Comparison of ENCODE assay signal across 14 cellular contexts in genomic region chr17:3954921-3955320, GRCh38. TPM values are rescaled to one million over a fixed set of nuclear protein-coding genes. Genes with fewer than 3 reads are reported as not detected.
"Had no signal": no experiment of that assay in that cellular context is flagged by ENCODE, and none has a peak within 500 bp of the region (broad histone marks: within the 10 kb centered on the region; RNA-seq: fewer than 3 reads in every experiment).

No MANE protein-coding gene starts in this region.

- ATAC-seq: left lung; stimulated activated memory B cell treated with anti-CD40 and anti-IgM and Interleukin-4, amounts not matched to agents 10 μg/mL and 1 μg/mL and 100 μg/mL, for 72 hours had no signal

- H3K4me3 ChIP-seq: ascending aorta, dorsolateral prefrontal cortex, left lung, tibial artery, uterus had no signal

- H3K4me1 ChIP-seq: parathyroid adenoma, uterus had no signal

- H3K27ac ChIP-seq: left lung, parathyroid adenoma, tibial artery had no signal

- H3K9me3 ChIP-seq: ascending aorta, left lung, tibial artery, uterus had no signal

- H3K9me3 Mint-ChIP-seq: activated B cell treated with CpG ODN at 0.5 μM for 24 hours; activated CD4-positive, alpha-beta T cell treated with anti-CD3 and anti-CD28 coated beads, Interleukin-2, amount 10 ng/mL, durations not matched to agents 24 days and 14 days; memory B cell; stimulated activated memory B cell treated with anti-CD40 and anti-IgM and Interleukin-4, amounts not matched to agents 10 μg/mL and 1 μg/mL and 100 μg/mL, for 72 hours had no signal

- H3K27me3 ChIP-seq: ascending aorta, dorsolateral prefrontal cortex, left lung, uterus had no signal

- H3K27me3 Mint-ChIP-seq: activated B cell treated with CpG ODN at 0.5 μM for 24 hours; activated CD4-positive, alpha-beta T cell treated with anti-CD3 and anti-CD28 coated beads, Interleukin-2, amount 10 ng/mL, durations not matched to agents 24 days and 14 days; memory B cell; stimulated activated memory B cell treated with anti-CD40 and anti-IgM and Interleukin-4, amounts not matched to agents 10 μg/mL and 1 μg/mL and 100 μg/mL, for 72 hours had no signal

- DNase-seq: activated B cell treated with CpG ODN at 0.5 μM for 24 hours; activated CD4-positive, alpha-beta T cell treated with anti-CD3 and anti-CD28 coated beads, Interleukin-2, amount 10 ng/mL, durations not matched to agents 24 days and 14 days; activated CD8-positive, alpha-beta memory T cell treated with anti-CD3 and anti-CD28 coated beads, Interleukin-2, amount 50 U/mL, for 48 hours; activated naive CD4-positive, alpha-beta T cell treated with Interleukin-2 at 50 U/mL for 16 hours; dorsolateral prefrontal cortex; hypothalamus; kidney; left lung; tibial artery; uterus had no signal

- H3K9ac ChIP-seq: parathyroid adenoma had no signal

- H3K4me3 Mint-ChIP-seq: activated B cell treated with CpG ODN at 0.5 μM for 24 hours; activated CD4-positive, alpha-beta T cell treated with anti-CD3 and anti-CD28 coated beads, Interleukin-2, amount 10 ng/mL, durations not matched to agents 24 days and 14 days; memory B cell; stimulated activated memory B cell treated with anti-CD40 and anti-IgM and Interleukin-4, amounts not matched to agents 10 μg/mL and 1 μg/mL and 100 μg/mL, for 72 hours had no signal

- H3K27ac Mint-ChIP-seq: activated CD4-positive, alpha-beta T cell treated with anti-CD3 and anti-CD28 coated beads, Interleukin-2, amount 10 ng/mL, durations not matched to agents 24 days and 14 days; memory B cell had no signal

- H3K36me3 ChIP-seq: uterus had no signal

RNA-seq across cellular contexts. Expression of gene P2RX1, which starts 38.7 kb away (rescaled TPM):
- total RNA-seq: ascending aorta had no signal
